ENCODE assay signal across 29 cellular contexts in the genomic region with DNA sequence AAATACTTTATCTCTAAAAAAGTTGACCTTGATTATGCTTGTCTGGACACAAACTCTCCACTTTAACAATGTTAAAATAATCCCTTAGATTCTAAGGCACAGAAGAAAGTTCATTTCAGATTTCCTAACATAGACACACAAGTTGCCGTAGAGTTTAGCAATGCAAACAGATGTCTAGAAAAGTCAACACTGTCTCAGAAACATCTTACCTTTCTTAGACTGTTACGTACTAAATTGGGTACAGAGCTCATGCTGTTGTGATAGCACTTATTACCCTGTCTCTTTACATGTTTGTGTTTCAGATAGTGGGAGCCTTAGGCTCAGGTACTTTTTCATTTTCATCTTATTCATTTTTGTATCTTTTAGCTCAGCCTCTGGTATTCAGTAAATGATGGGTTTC.
"Had no signal": no experiment of that assay in that cellular context is flagged by ENCODE, and none has a peak within 500 bp of the region (broad histone marks: within the 10 kb centered on the region; RNA-seq: fewer than 3 reads in every experiment).

No MANE protein-coding gene starts in this region.

- H3K4me3 ChIP-seq: adrenal gland, body of pancreas, esophagus squamous epithelium, gastroesophageal sphincter had no signal

- ATAC-seq: activated CD4-positive, alpha-beta T cell treated with anti-CD3 and anti-CD28 coated beads for 36 hours; activated CD8-positive, alpha-beta memory T cell treated with anti-CD3 and anti-CD28 coated beads, Interleukin-2, amount 10 ng/mL, durations not matched to agents 7 days and 5 days; activated CD8-positive, alpha-beta T cell treated with anti-CD3 and anti-CD28 coated beads, Interleukin-2, amount 10 ng/mL, durations not matched to agents 7 days and 5 days; activated naive CD8-positive, alpha-beta T cell treated with anti-CD3 and anti-CD28 coated beads, Interleukin-2, amount 50 U/mL, for 24 hours; body of pancreas; effector memory CD8-positive, alpha-beta T cell; gastroesophageal sphincter had no signal

- DNase-seq: activated CD4-positive, alpha-beta memory T cell treated with anti-CD3 and anti-CD28 coated beads for 36 hours; activated CD4-positive, alpha-beta T cell treated with anti-CD3 and anti-CD28 coated beads for 36 hours; activated CD4-positive, alpha-beta T cell treated with anti-CD3 and anti-CD28 coated beads, Interleukin-2, amount 10 ng/mL, durations not matched to agents 24 days and 14 days; activated CD4-positive, CD25-positive, alpha-beta regulatory T cell; activated CD4-positive, CD25-positive, alpha-beta regulatory T cell treated with anti-CD3 and anti-CD28 coated beads, Interleukin-2, amount 50 U/mL, for 72 hours; activated CD8-positive, alpha-beta memory T cell treated with anti-CD3 and anti-CD28 coated beads, Interleukin-2, amount 10 ng/mL, durations not matched to agents 7 days and 5 days; activated CD8-positive, alpha-beta memory T cell treated with anti-CD3 and anti-CD28 coated beads, Interleukin-2, amount 50 U/mL, for 4 hours; activated CD8-positive, alpha-beta T cell treated with anti-CD3 and anti-CD28 coated beads, Interleukin-2, amount 10 ng/mL, durations not matched to agents 7 days and 5 days; activated effector memory CD4-positive, alpha-beta T cell treated with anti-CD3 and anti-CD28 coated beads, Interleukin-2, amount 50 U/mL, for 16 hours; activated naive CD4-positive, alpha-beta T cell treated with anti-CD3 and anti-CD28 coated beads for 36 hours; activated naive CD8-positive, alpha-beta T cell treated with anti-CD3 and anti-CD28 coated beads for 36 hours; activated naive CD8-positive, alpha-beta T cell treated with anti-CD3 and anti-CD28 coated beads, Interleukin-2, amount 50 U/mL, for 24 hours; activated T-cell treated with anti-CD3 and anti-CD28 coated beads, Interleukin-2, amount 50 U/mL, for 1 hour; activated T-cell treated with anti-CD3 and anti-CD28 coated beads, Interleukin-2, amount 50 U/mL, for 48 hours; adrenal gland; amygdala; aorta; body of pancreas; caudate nucleus; cortex of kidney; dermis blood vessel endothelial cell; effector CD4-positive, alpha-beta T cell; effector memory CD8-positive, alpha-beta T cell; esophagus squamous epithelium; foreskin melanocyte; T-helper 2 cell had no signal

- H3K9me3 ChIP-seq: adrenal gland, body of pancreas, esophagus squamous epithelium, gastroesophageal sphincter had no signal

- H3K27ac ChIP-seq: adrenal gland, body of pancreas, epithelial cell of prostate, esophagus squamous epithelium, gastroesophageal sphincter had no signal

- H3K4me1 ChIP-seq: adrenal gland, body of pancreas, esophagus squamous epithelium, gastroesophageal sphincter had no signal

- FAIRE-seq: colon had no signal

- H3K36me3 ChIP-seq: adrenal gland, esophagus squamous epithelium had no signal

- H3K27me3 ChIP-seq: adrenal gland, body of pancreas, esophagus squamous epithelium, gastroesophageal sphincter had no signal
